In genomic region chr17:64025732-64026294, GRCh38 we compare ENCODE assay signal across 7 cellular contexts. TPM values are rescaled to one million over a fixed set of nuclear protein-coding genes. Genes with fewer than 3 reads are reported as not detected.
DNase-seq lines count a peak whose midpoint lies in the region; ATAC-seq and FAIRE-seq lines count a peak whose summit lies in the region.

No MANE protein-coding gene starts in this region.

- ATAC-seq in HG03460 (IDR thresholded peaks at IDR 0.05; ENCODE audit: unreplicated experiment) (peak; percentile 51), memory B cell (ENCODE audit: low read depth) (peak; percentile 88)

- peak overlapping the region; percentile 73 for H3K4me3 Mint-ChIP-seq in activated CD4-positive, alpha-beta T cell treated with anti-CD3 and anti-CD28 coated beads, Interleukin-2, amount 10 ng/mL, durations not matched to agents 24 days and 14 days
- peak overlapping the region; percentile 81 for H3K4me3 Mint-ChIP-seq in memory B cell

- peak; percentile 61 for DNase-seq in GM18507 (ENCODE audit: extremely low spot score, insufficient read length, low read depth)
- DNase-seq in NCI-H748 (lab: John Stamatoyannopoulos, UW; ENCODE audit: unreplicated experiment), result peak; percentile 85
- DNase-seq in activated CD4-positive, alpha-beta T cell treated with anti-CD3 and anti-CD28 coated beads, Interleukin-2, amount 10 ng/mL, durations not matched to agents 24 days and 14 days, result peak; percentile 97
- peak; percentile 92 for DNase-seq in dermis blood vessel endothelial cell
- DNase-seq in memory B cell (ENCODE audit: low spot score in 2 of 2), result peak; percentile 86 to 90
- peak; percentile 79 for DNase-seq in stimulated activated CD8-positive, alpha-beta memory T cell treated with anti-CD3 and anti-CD28 coated beads, Interleukin-12 subunit alpha, Interleukin-12 subunit beta, amount 100 ng/mL, for 4 hours (ENCODE audit: low read depth)

- H3K36me3 Mint-ChIP-seq in activated CD4-positive, alpha-beta T cell treated with anti-CD3 and anti-CD28 coated beads, Interleukin-2, amount 10 ng/mL, durations not matched to agents 24 days and 14 days (ENCODE audit: low read depth), result peaks cover 4% of the 10 kb centered on the region
- no peaks in the 10 kb centered on the region for H3K36me3 Mint-ChIP-seq in memory B cell

- FAIRE-seq in GM18507 (lab: Jason Lieb, UNC), result peak; percentile 81

- H3K4me1 Mint-ChIP-seq in activated CD4-positive, alpha-beta T cell treated with anti-CD3 and anti-CD28 coated beads, Interleukin-2, amount 10 ng/mL, durations not matched to agents 24 days and 14 days, result peaks cover 62% of the 10 kb centered on the region
- peaks cover 26% of the 10 kb centered on the region for H3K4me1 Mint-ChIP-seq in memory B cell

- no peaks in the 10 kb centered on the region for H3K9me3 Mint-ChIP-seq in activated CD4-positive, alpha-beta T cell treated with anti-CD3 and anti-CD28 coated beads, Interleukin-2, amount 10 ng/mL, durations not matched to agents 24 days and 14 days
- no peaks in the 10 kb centered on the region for H3K9me3 Mint-ChIP-seq in memory B cell

- peak overlapping the region; percentile 85 for H3K27ac Mint-ChIP-seq in activated CD4-positive, alpha-beta T cell treated with anti-CD3 and anti-CD28 coated beads, Interleukin-2, amount 10 ng/mL, durations not matched to agents 24 days and 14 days
- H3K27ac Mint-ChIP-seq in memory B cell, result peak overlapping the region; percentile 82

- H3K27me3 Mint-ChIP-seq in activated CD4-positive, alpha-beta T cell treated with anti-CD3 and anti-CD28 coated beads, Interleukin-2, amount 10 ng/mL, durations not matched to agents 24 days and 14 days, result no peaks in the 10 kb centered on the region
- H3K27me3 Mint-ChIP-seq in memory B cell, result no peaks in the 10 kb centered on the region

- intact Hi-C loops in activated CD4-positive, alpha-beta T cell treated with anti-CD3 and anti-CD28 coated beads, Interleukin-2, amount 10 ng/mL, durations not matched to agents 24 days and 14 days (cut with micrococcal nuclease), result loop anchor here (1.0 to 10.0 kb wide), 6 partner anchors 10 to 479 kb away; partner anchors contain the start of genes CEP95, DDX5 and ERN1

RNA-seq across cellular contexts. Expression of gene ICAM2, which starts 5.4 kb away (rescaled TPM):
- 62.2 TPM in 2 replicates for total RNA-seq in activated CD4-positive, alpha-beta T cell treated with anti-CD3 and anti-CD28 coated beads, Interleukin-2, amount 10 ng/mL, durations not matched to agents 24 days and 14 days
- 443 and 748 TPM in 2 replicates for total RNA-seq in dermis blood vessel endothelial cell

RNA-seq across cellular contexts. Expression of gene PRR29, which starts 27.7 kb away (rescaled TPM):
- total RNA-seq in activated CD4-positive, alpha-beta T cell treated with anti-CD3 and anti-CD28 coated beads, Interleukin-2, amount 10 ng/mL, durations not matched to agents 24 days and 14 days, result 0.12 and 0.47 TPM in 2 replicates
- 0.42 and 0.85 TPM in 2 replicates for total RNA-seq in dermis blood vessel endothelial cell

RNA-seq across cellular contexts. Expression of gene SCN4A, which starts 53.1 kb away (rescaled TPM):
- total RNA-seq in activated CD4-positive, alpha-beta T cell treated with anti-CD3 and anti-CD28 coated beads, Interleukin-2, amount 10 ng/mL, durations not matched to agents 24 days and 14 days, result 0.05 and 0.40 TPM in 2 replicates
- 0.09 and 0.17 TPM in 2 replicates for total RNA-seq in dermis blood vessel endothelial cell

Comparison
In these comparisons a context has a peak if more than half of its experiments do, and no peak if none do; other contexts are left out.
1. Peak in every context shown above with its lines: DNase-seq and ATAC-seq.